In the genomic region with DNA sequence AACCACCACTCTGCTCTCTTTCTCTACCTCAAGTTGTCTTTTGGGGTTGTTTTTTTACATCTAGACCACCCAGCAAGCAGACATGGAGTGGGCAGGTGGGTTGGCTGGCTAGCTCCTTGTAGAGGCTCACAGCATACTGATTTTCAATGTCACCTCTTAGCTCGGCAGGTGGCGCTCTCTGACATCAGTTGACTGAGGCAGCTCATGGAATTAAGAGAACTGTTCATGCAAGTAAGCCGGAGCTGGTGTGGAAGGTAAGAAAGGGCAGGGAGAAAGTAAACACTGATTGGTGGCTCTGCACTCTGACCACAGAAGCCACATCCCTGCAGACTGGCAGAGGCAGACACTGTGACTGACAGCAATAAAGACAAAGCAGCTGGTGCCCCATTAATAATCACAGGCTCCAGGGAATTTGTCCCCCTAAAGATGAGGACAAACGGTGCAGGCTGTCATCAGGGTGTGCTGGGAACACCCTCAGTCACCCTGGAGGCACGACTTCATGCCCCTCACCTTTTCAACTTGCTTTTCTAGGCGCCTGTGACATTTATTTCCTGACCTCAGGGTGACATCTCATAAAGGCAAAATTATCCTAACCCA, we compare ENCODE assay signal across 8 cellular contexts.
A peak's percentile ranks its signal among the peaks of the same experiment; 100 is the strongest.
DNase-seq lines count a peak whose midpoint lies in the region; TF ChIP-seq lines count a peak whose summit lies in the region.

No MANE protein-coding gene starts in this region.

- no peaks in the 10 kb centered on the region for H4K20me1 ChIP-seq in fibroblast of lung (ENCODE audit: control insufficient read depth, extremely low read depth, insufficient read depth, low read length)
- H4K20me1 ChIP-seq in osteoblast (ENCODE audit: insufficient read depth, low read length) = no peaks in the 10 kb centered on the region

- peak; percentile 50 for DNase-seq in activated CD4-positive, alpha-beta T cell treated with anti-CD3 and anti-CD28 coated beads for 48 hours
- no peak for DNase-seq in activated CD4-positive, alpha-beta T cell treated with anti-CD3 and anti-CD28 coated beads for 4 hours
- DNase-seq in HFF-Myc (ENCODE audit: extremely low read depth, low read depth) (no peak), NCI-H1694 (lab: John Stamatoyannopoulos, UW) (peak; percentile 94), SKM-1 treated with dmso at 0.1 percent for 144 hours (lab: John Stamatoyannopoulos, UW; ENCODE audit: unreplicated experiment) (peak; percentile 10), fibroblast of lung (ENCODE audit: low read depth in 2 of 2) (peak; percentile 23 to 25), osteoblast (ENCODE audit: insufficient read length, low spot score, missing footprints) (peak; percentile 43)
- no peak for DNase-seq in activated CD4-positive, CD25-positive, alpha-beta regulatory T cell treated with anti-CD3 and anti-CD28 coated beads, Interleukin-2, amount 50 U/mL, for 72 hours

- H3K36me3 ChIP-seq in fibroblast of lung (ENCODE audit: control insufficient read depth, insufficient read depth, low read length) (no peaks in the 10 kb centered on the region), osteoblast (ENCODE audit: insufficient read depth, low read length) (no peaks in the 10 kb centered on the region)

- no peak overlapping the region for H3K27ac ChIP-seq in fibroblast of lung (ENCODE audit: insufficient read depth, low read length)
- no peak overlapping the region for H3K27ac ChIP-seq in osteoblast (ENCODE audit: low read depth, low read length)

- TF ChIP-seq CTCF in HFF-Myc (IDR thresholded peaks at IDR 0.05; ENCODE audit: low read depth, low read length, missing control alignments) (peak; percentile 67), fibroblast of lung (conservative IDR thresholded peaks at IDR 0.05 in 1 of 2, IDR thresholded peaks at IDR 0.05 in 1 of 2; ENCODE audit: low read depth in 1 of 2, low read length in 2 of 2) (peak; percentile 30 to 57), osteoblast (IDR thresholded peaks at IDR 0.05; ENCODE audit: extremely low read depth, low read depth, low read length) (peak; percentile 54)

- no peak overlapping the region for H3K9ac ChIP-seq in fibroblast of lung (ENCODE audit: insufficient read depth, low read length)

- H3K27me3 ChIP-seq in fibroblast of lung (ENCODE audit: control insufficient read depth, insufficient read depth, low read length) = no peaks in the 10 kb centered on the region
- H3K27me3 ChIP-seq in osteoblast (ENCODE audit: insufficient read depth, low read length) = no peaks in the 10 kb centered on the region

- H3K4me2 ChIP-seq in fibroblast of lung (ENCODE audit: extremely low read depth, insufficient read depth, low read length) = no peak overlapping the region
- no peak overlapping the region for H3K4me2 ChIP-seq in osteoblast (ENCODE audit: insufficient read depth, low read length)

- H3K4me3 ChIP-seq in HFF-Myc (replicated peaks; ENCODE audit: low read depth, low read length) (no peak overlapping the region), fibroblast of lung (replicated peaks in 1 of 4; ENCODE audit: control extremely low read depth in 1 of 4, insufficient read depth in 1 of 4, low read depth in 3 of 4, low read length in 4 of 4) (no peak overlapping the region), osteoblast (ENCODE audit: insufficient read depth, low read length) (no peak overlapping the region)

- H2AFZ ChIP-seq in fibroblast of lung (ENCODE audit: low read length) = no peak overlapping the region
- H2AFZ ChIP-seq in osteoblast (ENCODE audit: low read length) = no peak overlapping the region

- no peaks in the 10 kb centered on the region for H3K79me2 ChIP-seq in fibroblast of lung (ENCODE audit: control insufficient read depth, insufficient read depth, low read length)
- H3K79me2 ChIP-seq in osteoblast (ENCODE audit: insufficient read depth, low read length) = no peaks in the 10 kb centered on the region

- H3K9me3 ChIP-seq in fibroblast of lung (ENCODE audit: control insufficient read depth, insufficient read depth, low read depth, low read length) (no peaks in the 10 kb centered on the region), osteoblast (ENCODE audit: low read depth, low read length) (no peaks in the 10 kb centered on the region)

- H3K4me1 ChIP-seq in fibroblast of lung (ENCODE audit: control insufficient read depth, extremely low read depth, insufficient read depth, low read length) (no peaks in the 10 kb centered on the region), osteoblast (ENCODE audit: insufficient read depth, low read length) (no peaks in the 10 kb centered on the region)

Comparison
In these comparisons a context has a peak if more than half of its experiments do, and no peak if none do; other contexts are left out.
1. DNase-seq: peak in activated CD4-positive, alpha-beta T cell treated with anti-CD3 and anti-CD28 coated beads for 48 hours (single experiment), NCI-H1694 (single experiment), SKM-1 treated with dmso at 0.1 percent for 144 hours (single experiment), fibroblast of lung (2 of 2) and osteoblast (single experiment); none in activated CD4-positive, alpha-beta T cell treated with anti-CD3 and anti-CD28 coated beads for 4 hours (0 of 2), HFF-Myc (single experiment) and activated CD4-positive, CD25-positive, alpha-beta regulatory T cell treated with anti-CD3 and anti-CD28 coated beads, Interleukin-2, amount 50 U/mL, for 72 hours (single experiment).
2. Peak in every context shown above with its lines, with median percentiles within 50 percentile points of each other: CTCF ChIP-seq.